8 cellular contexts compared by ENCODE assay signal in the genomic region with DNA sequence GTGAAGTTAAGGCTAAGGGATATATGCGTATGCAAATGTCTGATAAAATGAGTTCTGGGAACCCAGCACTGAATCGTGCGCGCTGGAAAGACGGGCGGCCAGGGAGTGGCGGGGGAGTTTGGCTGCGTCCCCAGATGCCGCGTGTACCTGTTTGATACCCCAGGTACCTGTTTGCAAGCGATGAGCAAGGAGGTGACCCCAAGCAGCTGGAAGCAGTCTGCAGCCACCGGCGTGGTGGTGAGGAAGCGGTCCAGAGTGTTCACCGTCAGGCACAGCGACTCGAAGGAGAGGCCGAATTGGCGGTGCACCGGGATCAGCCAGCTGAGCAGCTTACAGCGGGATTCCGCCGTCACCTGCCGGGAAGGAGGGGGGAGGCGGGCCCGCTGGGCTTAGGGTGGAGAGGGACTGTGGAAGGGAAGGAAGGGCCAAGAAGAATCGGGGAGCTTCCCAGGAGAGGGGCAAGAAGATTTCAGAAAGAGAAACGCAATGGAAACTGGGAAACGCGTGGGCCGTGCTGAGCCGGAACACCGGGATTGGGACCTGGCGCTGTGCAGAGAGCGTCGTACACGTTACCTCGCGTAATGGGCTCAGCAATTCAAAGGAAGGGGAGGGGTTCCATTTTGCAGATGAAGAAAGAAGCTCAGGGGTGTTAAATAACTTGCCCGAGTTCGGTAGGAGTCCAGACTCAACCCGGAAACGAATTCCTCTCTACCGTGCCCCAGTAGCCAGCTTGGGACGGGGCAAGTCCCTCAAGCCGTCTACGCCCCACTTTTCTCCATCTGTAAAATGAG. TPM values are rescaled to one million over a fixed set of nuclear protein-coding genes. Genes with fewer than 3 reads are reported as not detected.
DNase-seq lines count a peak whose midpoint lies in the region; ATAC-seq, FAIRE-seq and TF ChIP-seq lines count a peak whose summit lies in the region.

No MANE protein-coding gene starts in this region.

- peaks cover 0 to 5% (median 0%) of the 10 kb centered on the region in 7 donors for H3K9me3 Mint-ChIP-seq in naive B cell

- FAIRE-seq in endothelial cell of umbilical vein (lab: Jason Lieb, UNC): peak; percentile 38

- peak overlapping the region; percentile 69 for H3K9ac ChIP-seq in SK-N-MC (ENCODE audit: insufficient read length)
- H3K9ac ChIP-seq in endothelial cell of umbilical vein (replicated peaks; ENCODE audit: extremely low read depth, insufficient read depth, low read length): no peak overlapping the region

- H3K27ac ChIP-seq in SK-N-MC: no peak overlapping the region
- no peak overlapping the region for H3K27ac ChIP-seq in endothelial cell of umbilical vein (ENCODE audit: insufficient read depth, low read depth, low read length)

- DNase-seq in DMS79 treated with DMSO at 0.1 percent for 48 hours (lab: John Stamatoyannopoulos, UW): peak; percentile 27
- DNase-seq in SK-N-MC (ENCODE audit: low read depth, low spot score): no peak
- peak; percentile 24 for DNase-seq in endothelial cell of umbilical vein (ENCODE audit: low read depth, low spot score)
- DNase-seq in naive B cell: no peak
- no peak for DNase-seq in GM19240 (ENCODE audit: insufficient read length, low spot score)
- DNase-seq in mesenteric fat pad (ENCODE audit: low spot score): no peak

- peaks cover 31 to 43% (median 37%) of the 10 kb centered on the region in 3 donors for H3K4me1 Mint-ChIP-seq in naive B cell

- intact Hi-C loops in endothelial cell of umbilical vein (cut with micrococcal nuclease): loop anchor here (2.0 to 5.0 kb wide), 3 partner anchors 60 to 300 kb away; a partner anchor contains a TSS

- CTCF ChIA-PET in endothelial cell of umbilical vein (lab: Charles Lee): interaction anchor here (0.6 to 2.6 kb wide), 9 partner anchors 8 to 872 kb away, joined by 3 to 11 read pairs (median 3); a partner anchor contains a TSS

- no peak for TF ChIP-seq CTCF in endothelial cell of umbilical vein (IDR thresholded peaks at IDR 0.05; ENCODE audit: extremely low read depth in 1 of 2, insufficient read depth in 1 of 2, low read depth in 1 of 2, low read length in 2 of 2)

- no peak for TF ChIP-seq POLR2A in endothelial cell of umbilical vein (IDR thresholded peaks at IDR 0.05; ENCODE audit: low read depth, low read length)

- peaks cover 28% of the 10 kb centered on the region for H3K4me1 ChIP-seq in endothelial cell of umbilical vein (ENCODE audit: control insufficient read depth, extremely low read depth, insufficient read depth, low read length)

- ATAC-seq in HG02610 (IDR thresholded peaks at IDR 0.05; ENCODE audit: unreplicated experiment) (peak; percentile 5), naive B cell (ENCODE audit: low read depth in 2 of 2) (no peak), GM21619 (IDR thresholded peaks at IDR 0.05; ENCODE audit: unreplicated experiment) (no peak)

- H3K27ac Mint-ChIP-seq in naive B cell: peak overlapping the region in 4 of 6 donors; percentile 39 to 76 (median 45)

- peak overlapping the region; percentile 82 to 96 (median 90) for H3K4me3 Mint-ChIP-seq in naive B cell

- H3K9me1 ChIP-seq in endothelial cell of umbilical vein (replicated peaks; ENCODE audit: control insufficient read depth, extremely low read depth, insufficient read depth, low read length): no peaks in the 10 kb centered on the region

- H3K36me3 Mint-ChIP-seq in naive B cell: peaks cover 0 to 9% of the 10 kb centered on the region in 2 donors

- peaks cover 75 to 88% (median 84%) of the 10 kb centered on the region in 3 donors for H3K27me3 Mint-ChIP-seq in naive B cell

- H2AFZ ChIP-seq in endothelial cell of umbilical vein (ENCODE audit: low read depth, low read length): peak overlapping the region; percentile 45

- POLR2A ChIA-PET in endothelial cell of umbilical vein (lab: Charles Lee): no interaction called here

- H3K4me2 ChIP-seq in endothelial cell of umbilical vein (ENCODE audit: insufficient read depth, low read length): peak overlapping the region; percentile 93

- H3K36me3 ChIP-seq in SK-N-MC (ENCODE audit: insufficient read depth, low read length) (no peaks in the 10 kb centered on the region), endothelial cell of umbilical vein (ENCODE audit: control insufficient read depth in 2 of 2, extremely low read depth in 1 of 2, insufficient read depth in 2 of 2, low read length in 2 of 2) (no peaks in the 10 kb centered on the region)

- peaks cover 51 to 54% of the 10 kb centered on the region in 2 experiments for H3K27me3 ChIP-seq in endothelial cell of umbilical vein (ENCODE audit: control insufficient read depth in 2 of 2, insufficient read depth in 2 of 2, low read length in 2 of 2)

- dilution Hi-C loops in endothelial cell of umbilical vein (cut with MboI; ENCODE audit: extremely low pct_ligation_motif_present, low sequenced_read_pairs): loop anchor here (10.0 kb wide), 1 partner anchor 68 kb away; a partner anchor contains a TSS

- no peaks in the 10 kb centered on the region for H3K9me3 ChIP-seq in SK-N-MC (ENCODE audit: low read depth, low read length)
- H3K9me3 ChIP-seq in endothelial cell of umbilical vein (replicated peaks; ENCODE audit: control insufficient read depth, insufficient read depth, low read length): no peaks in the 10 kb centered on the region

- H3K4me3 ChIP-seq in SK-N-MC (peak overlapping the region; percentile 97), endothelial cell of umbilical vein (replicated peaks in 1 of 3; ENCODE audit: insufficient read depth in 1 of 3, low read depth in 1 of 3, low read length in 3 of 3) (peak overlapping the region; percentile 44 to 70 (median 53))

- BruUV-seq in endothelial cell of umbilical vein (replicated peaks; lab: Mats Ljungman, UMichigan): no TSS peak

- H4K20me1 ChIP-seq in endothelial cell of umbilical vein (replicated peaks; ENCODE audit: control insufficient read depth, extremely low read depth, insufficient read depth, low read length): no peaks in the 10 kb centered on the region

- H3K79me2 ChIP-seq in endothelial cell of umbilical vein (ENCODE audit: control insufficient read depth, insufficient read depth, low read length): no peaks in the 10 kb centered on the region

TF ChIP-seq in endothelial cell of umbilical vein, 7 proteins besides CTCF, POLR2A, EP300 and RAD21:
- TF ChIP-seq POLR2AphosphoS5 (IDR thresholded peaks at IDR 0.05; ENCODE audit: insufficient read depth, low read depth, low read length) (no peak), GATA2 (IDR thresholded peaks at IDR 0.05; ENCODE audit: insufficient read depth, insufficient read length, low read depth, low read length) (no peak), MYC (IDR thresholded peaks at IDR 0.05; ENCODE audit: low read depth, low read length) (no peak), EZH2 (IDR thresholded peaks at IDR 0.05; ENCODE audit: borderline replicate concordance, low read depth, low read length, severe bottlenecking) (no peak), JUN (IDR thresholded peaks at IDR 0.05; ENCODE audit: borderline replicate concordance, insufficient read depth, insufficient read length, low read depth) (no peak)

RNA-seq across cellular contexts. Expression of a gene that starts 1.0 kb away (rescaled TPM):
- total RNA-seq in endothelial cell of umbilical vein: 0.58 and 0.88 TPM in 2 replicates
- polyA plus RNA-seq in endothelial cell of umbilical vein: 0.37 and 0.60 TPM in 2 replicates
- 0.39 and 0.61 TPM in 2 replicates for polyA plus RNA-seq in endothelial cell of umbilical vein (2011; cell fraction: cytosol; rRNA removed)
- polyA plus RNA-seq in endothelial cell of umbilical vein (2011; cell fraction: nucleus; rRNA removed): 0.53 and 0.54 TPM in 2 replicates
- polyA plus RNA-seq in endothelial cell of umbilical vein (2012): 0.60 and 0.80 TPM in 2 replicates
- 0.34 TPM in 1 of 2 replicates, not detected in the other for polyA minus RNA-seq in endothelial cell of umbilical vein
- polyA minus RNA-seq in endothelial cell of umbilical vein (2011; cell fraction: cytosol; rRNA and poly(A)+ RNA removed): 6.6 TPM
- polyA minus RNA-seq in endothelial cell of umbilical vein (2011; cell fraction: nucleus; rRNA and poly(A)+ RNA removed): not detected in 2 replicates
- not detected for polyA plus RNA-seq in naive B cell (ENCODE audit: low read depth in 6 of 6)
- not detected for total RNA-seq in mesenteric fat pad

RNA-seq across cellular contexts. Expression of a gene that starts 5.3 kb away (rescaled TPM):
- total RNA-seq in endothelial cell of umbilical vein: not detected in 2 replicates
- not detected in 2 replicates for polyA plus RNA-seq in endothelial cell of umbilical vein
- polyA plus RNA-seq in endothelial cell of umbilical vein (2011; cell fraction: cytosol; rRNA removed): 0.04 TPM in 1 of 2 replicates, not detected in the other
- not detected in 2 replicates for polyA plus RNA-seq in endothelial cell of umbilical vein (2011; cell fraction: nucleus; rRNA removed)
- not detected in 2 replicates for polyA plus RNA-seq in endothelial cell of umbilical vein (2012)
- polyA minus RNA-seq in endothelial cell of umbilical vein: not detected in 2 replicates
- 6.0 TPM for polyA minus RNA-seq in endothelial cell of umbilical vein (2011; cell fraction: cytosol; rRNA and poly(A)+ RNA removed)
- polyA minus RNA-seq in endothelial cell of umbilical vein (2011; cell fraction: nucleus; rRNA and poly(A)+ RNA removed): not detected in 2 replicates
- not detected for polyA plus RNA-seq in naive B cell (ENCODE audit: low read depth in 6 of 6)
- total RNA-seq in mesenteric fat pad: not detected

RNA-seq across cellular contexts. Expression of a gene that starts 59.4 kb away (rescaled TPM):
- total RNA-seq in endothelial cell of umbilical vein: 0.14 and 0.22 TPM in 2 replicates
- 0.22 TPM in 2 replicates for polyA plus RNA-seq in endothelial cell of umbilical vein
- 0.06 and 0.08 TPM in 2 replicates for polyA plus RNA-seq in endothelial cell of umbilical vein (2011; cell fraction: cytosol; rRNA removed)
- polyA plus RNA-seq in endothelial cell of umbilical vein (2011; cell fraction: nucleus; rRNA removed): 0.41 and 0.51 TPM in 2 replicates
- polyA plus RNA-seq in endothelial cell of umbilical vein (2012): 0.15 TPM in 1 of 2 replicates, not detected in the other
- 0.23 TPM in 1 of 2 replicates, not detected in the other for polyA minus RNA-seq in endothelial cell of umbilical vein
- not detected for polyA minus RNA-seq in endothelial cell of umbilical vein (2011; cell fraction: cytosol; rRNA and poly(A)+ RNA removed)
- polyA minus RNA-seq in endothelial cell of umbilical vein (2011; cell fraction: nucleus; rRNA and poly(A)+ RNA removed): 0.34 TPM in 1 of 2 replicates, not detected in the other
- polyA plus RNA-seq in naive B cell (ENCODE audit: low read depth in 6 of 6): not detected
- total RNA-seq in mesenteric fat pad: not detected

Comparison
In these comparisons a context has a peak if more than half of its experiments do, and no peak if none do; other contexts are left out.
1. DNase-seq: peak in DMS79 treated with DMSO at 0.1 percent for 48 hours (single experiment) and endothelial cell of umbilical vein (single experiment); none in SK-N-MC (single experiment), naive B cell (single experiment), GM19240 (single experiment) and mesenteric fat pad (single experiment).